In the genomic region with DNA sequence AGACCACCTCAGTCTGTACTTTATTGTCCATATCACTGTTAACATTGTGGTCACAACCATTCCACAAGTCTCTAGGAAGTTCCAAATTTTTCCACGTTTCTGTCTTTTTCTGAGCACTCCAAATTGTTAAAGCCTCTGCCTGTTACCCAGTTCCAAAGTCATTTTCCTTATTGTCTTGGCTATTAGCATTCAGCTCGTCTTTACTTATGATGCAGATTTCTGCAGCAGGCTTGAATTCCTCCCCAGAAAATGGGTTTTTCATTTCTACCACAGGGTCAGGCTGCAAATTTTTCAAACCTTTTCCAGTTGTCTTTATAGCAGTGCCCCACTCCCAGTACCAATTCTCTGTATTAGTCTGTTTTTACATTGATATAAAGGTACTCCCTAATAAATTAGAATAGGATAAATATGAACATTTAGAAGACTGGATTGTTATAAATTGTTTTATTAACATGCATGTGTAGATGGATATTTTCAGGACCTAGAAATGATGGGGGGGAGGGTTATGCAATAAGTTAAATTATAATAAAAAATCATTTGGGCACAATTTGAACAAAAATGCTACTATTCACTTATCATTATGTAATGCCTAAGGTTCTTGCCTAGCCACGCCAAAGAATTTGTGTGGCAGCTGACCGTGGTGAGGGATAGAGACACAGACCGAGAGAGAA, we compare ENCODE assay signal across 18 cellular contexts.
DNase-seq lines count a peak whose midpoint lies in the region; ATAC-seq and TF ChIP-seq lines count a peak whose summit lies in the region.
"Had no signal": no experiment of that assay in that cellular context is flagged by ENCODE, and none has a peak within 500 bp of the region (broad histone marks: within the 10 kb centered on the region; RNA-seq: fewer than 3 reads in every experiment).

No MANE protein-coding gene starts in this region.

- intact Hi-C loops in natural killer cell (cut with micrococcal nuclease) (no loop called here), body of pancreas (cut with DNase I) (no loop called here)

- no peak for TF ChIP-seq CTCF in natural killer cell (IDR thresholded peaks at IDR 0.05)
- no peak for TF ChIP-seq CTCF in choroid plexus epithelial cell (conservative IDR thresholded peaks at IDR 0.05; ENCODE audit: low read depth, low read length)
- TF ChIP-seq CTCF in type B pancreatic cell (conservative IDR thresholded peaks at IDR 0.05): no peak
- no peak for TF ChIP-seq CTCF in body of pancreas (IDR thresholded peaks at IDR 0.05)

- H3K27me3 Mint-ChIP-seq in natural killer cell (ENCODE audit: low read depth in 2 of 2) (no peaks in the 10 kb centered on the region), memory B cell (no peaks in the 10 kb centered on the region), type B pancreatic cell (peaks cover 13% of the 10 kb centered on the region)
- H3K27me3 Mint-ChIP-seq in natural killer cell treated with Interleukin-12 subunit alpha and Interleukin-12 subunit beta and Interleukin-15 and Interleukin-18, amount 100 ng/mL, for 72 hours: no peaks in the 10 kb centered on the region
- H3K27me3 Mint-ChIP-seq: activated CD4-positive, alpha-beta memory T cell treated with anti-CD3 and anti-CD28 coated beads for 36 hours had no signal

- no peaks in the 10 kb centered on the region for H3K9me3 ChIP-seq in body of pancreas
- H3K9me3 ChIP-seq: neutrophil, SJCRH30 had no signal

- H3K36me3 Mint-ChIP-seq in natural killer cell (peaks cover 16% of the 10 kb centered on the region), memory B cell (no peaks in the 10 kb centered on the region), type B pancreatic cell (no peaks in the 10 kb centered on the region)
- no peaks in the 10 kb centered on the region for H3K36me3 Mint-ChIP-seq in natural killer cell treated with Interleukin-12 subunit alpha and Interleukin-12 subunit beta and Interleukin-15 and Interleukin-18, amount 100 ng/mL, for 72 hours
- H3K36me3 Mint-ChIP-seq: activated CD4-positive, alpha-beta memory T cell treated with anti-CD3 and anti-CD28 coated beads for 36 hours had no signal

- H3K9me3 Mint-ChIP-seq in natural killer cell (peaks cover 12 to 23% of the 10 kb centered on the region in 2 donors), memory B cell (no peaks in the 10 kb centered on the region), type B pancreatic cell (no peaks in the 10 kb centered on the region)
- H3K9me3 Mint-ChIP-seq in natural killer cell treated with Interleukin-12 subunit alpha and Interleukin-12 subunit beta and Interleukin-15 and Interleukin-18, amount 100 ng/mL, for 72 hours: peaks cover 18% of the 10 kb centered on the region

- H3K4me1 Mint-ChIP-seq in natural killer cell: no peaks in the 10 kb centered on the region
- H3K4me1 Mint-ChIP-seq in natural killer cell treated with Interleukin-12 subunit alpha and Interleukin-12 subunit beta and Interleukin-15 and Interleukin-18, amount 100 ng/mL, for 72 hours (ENCODE audit: low read depth in 2 of 2): no peaks in the 10 kb centered on the region
- H3K4me1 Mint-ChIP-seq in memory B cell: peaks cover 2% of the 10 kb centered on the region
- no peaks in the 10 kb centered on the region for H3K4me1 Mint-ChIP-seq in type B pancreatic cell (ENCODE audit: unreplicated experiment)

- H3K4me3 ChIP-seq in choroid plexus epithelial cell (ENCODE audit: low read depth, low read length): peak overlapping the region; percentile 47
- no peak overlapping the region for H3K4me3 ChIP-seq in body of pancreas
- H3K4me3 ChIP-seq: GM23248 had no signal

- H3K4me3 Mint-ChIP-seq in natural killer cell (peak overlapping the region; percentile 36), memory B cell (peak overlapping the region; percentile 50), type B pancreatic cell (peak overlapping the region; percentile 49)
- H3K4me3 Mint-ChIP-seq in natural killer cell treated with Interleukin-12 subunit alpha and Interleukin-12 subunit beta and Interleukin-15 and Interleukin-18, amount 100 ng/mL, for 72 hours: no peak overlapping the region
- H3K4me3 Mint-ChIP-seq: activated CD4-positive, alpha-beta memory T cell treated with anti-CD3 and anti-CD28 coated beads for 36 hours had no signal

- no peak for ATAC-seq in natural killer cell
- no peak for ATAC-seq in natural killer cell treated with Interleukin-12 subunit alpha and Interleukin-12 subunit beta and Interleukin-15 and Interleukin-18, amount 100 ng/mL, for 72 hours
- no peak for ATAC-seq in memory B cell (ENCODE audit: low read depth)
- ATAC-seq in body of pancreas: no peak
- ATAC-seq in GM21390 (IDR thresholded peaks at IDR 0.05; ENCODE audit: unreplicated experiment): no peak

- no peak for TF ChIP-seq POLR2A in body of pancreas (IDR thresholded peaks at IDR 0.05)

- no peaks in the 10 kb centered on the region for H3K36me3 ChIP-seq in body of pancreas (replicated peaks in 1 of 2; ENCODE audit: insufficient read depth in 1 of 2, low read depth in 2 of 2)
- H3K36me3 ChIP-seq: neutrophil, SJCRH30 had no signal

- DNase-seq in natural killer cell: no peak
- DNase-seq in natural killer cell treated with Interleukin-12 subunit alpha and Interleukin-12 subunit beta and Interleukin-15 and Interleukin-18, amount 100 ng/mL, for 72 hours (ENCODE audit: low spot score): no peak
- no peak for DNase-seq in choroid plexus epithelial cell (ENCODE audit: low read depth)
- no peak for DNase-seq in memory B cell (ENCODE audit: low spot score in 2 of 2)
- no peak for DNase-seq in type B pancreatic cell (ENCODE audit: extremely low spot score, unreplicated experiment)
- no peak for DNase-seq in body of pancreas
- no peak for DNase-seq in NCI-H2227 (lab: John Stamatoyannopoulos, UW; ENCODE audit: unreplicated experiment)
- DNase-seq: activated CD4-positive, alpha-beta memory T cell treated with anti-CD3 and anti-CD28 coated beads for 36 hours; effector memory CD4-positive, alpha-beta T cell; GM23248; IMR-90; kidney glomerular epithelial cell; NCI-H1105 treated with DMSO at 0.1 percent for 48 hours; NCI-H2227 treated with DMSO at 0.1 percent for 48 hours; stimulated activated naive CD4-positive, alpha-beta T cell had no signal

- H3K27ac ChIP-seq in body of pancreas: no peak overlapping the region
- H3K27ac ChIP-seq: GM23248, neutrophil, SJCRH30 had no signal

- WGBS in body of pancreas, 2 donors: 14 to 20% methylated on average over 4 to 5 of the region's 5 CpGs

- H3K27ac Mint-ChIP-seq in natural killer cell (no peak overlapping the region), memory B cell (no peak overlapping the region), type B pancreatic cell (no peak overlapping the region)
- no peak overlapping the region for H3K27ac Mint-ChIP-seq in natural killer cell treated with Interleukin-12 subunit alpha and Interleukin-12 subunit beta and Interleukin-15 and Interleukin-18, amount 100 ng/mL, for 72 hours
- H3K27ac Mint-ChIP-seq: activated CD4-positive, alpha-beta memory T cell treated with anti-CD3 and anti-CD28 coated beads for 36 hours had no signal

- H3K4me1 ChIP-seq in body of pancreas: no peaks in the 10 kb centered on the region
- H3K4me1 ChIP-seq: SJCRH30 had no signal

- H3K27me3 ChIP-seq in body of pancreas: no peaks in the 10 kb centered on the region
- H3K27me3 ChIP-seq: neutrophil, SJCRH30 had no signal
